1 cellular context compared by ENCODE assay signal in genomic region chr9:6910032-6910431, GRCh38.
TF ChIP-seq lines count a peak whose summit lies in the region.

No MANE protein-coding gene starts in this region.

TF ChIP-seq in WTC11, 78 proteins besides CTCF, POLR2A, EP300 and RAD21 (continued from another document):
- TF ChIP-seq, protein P1, sequence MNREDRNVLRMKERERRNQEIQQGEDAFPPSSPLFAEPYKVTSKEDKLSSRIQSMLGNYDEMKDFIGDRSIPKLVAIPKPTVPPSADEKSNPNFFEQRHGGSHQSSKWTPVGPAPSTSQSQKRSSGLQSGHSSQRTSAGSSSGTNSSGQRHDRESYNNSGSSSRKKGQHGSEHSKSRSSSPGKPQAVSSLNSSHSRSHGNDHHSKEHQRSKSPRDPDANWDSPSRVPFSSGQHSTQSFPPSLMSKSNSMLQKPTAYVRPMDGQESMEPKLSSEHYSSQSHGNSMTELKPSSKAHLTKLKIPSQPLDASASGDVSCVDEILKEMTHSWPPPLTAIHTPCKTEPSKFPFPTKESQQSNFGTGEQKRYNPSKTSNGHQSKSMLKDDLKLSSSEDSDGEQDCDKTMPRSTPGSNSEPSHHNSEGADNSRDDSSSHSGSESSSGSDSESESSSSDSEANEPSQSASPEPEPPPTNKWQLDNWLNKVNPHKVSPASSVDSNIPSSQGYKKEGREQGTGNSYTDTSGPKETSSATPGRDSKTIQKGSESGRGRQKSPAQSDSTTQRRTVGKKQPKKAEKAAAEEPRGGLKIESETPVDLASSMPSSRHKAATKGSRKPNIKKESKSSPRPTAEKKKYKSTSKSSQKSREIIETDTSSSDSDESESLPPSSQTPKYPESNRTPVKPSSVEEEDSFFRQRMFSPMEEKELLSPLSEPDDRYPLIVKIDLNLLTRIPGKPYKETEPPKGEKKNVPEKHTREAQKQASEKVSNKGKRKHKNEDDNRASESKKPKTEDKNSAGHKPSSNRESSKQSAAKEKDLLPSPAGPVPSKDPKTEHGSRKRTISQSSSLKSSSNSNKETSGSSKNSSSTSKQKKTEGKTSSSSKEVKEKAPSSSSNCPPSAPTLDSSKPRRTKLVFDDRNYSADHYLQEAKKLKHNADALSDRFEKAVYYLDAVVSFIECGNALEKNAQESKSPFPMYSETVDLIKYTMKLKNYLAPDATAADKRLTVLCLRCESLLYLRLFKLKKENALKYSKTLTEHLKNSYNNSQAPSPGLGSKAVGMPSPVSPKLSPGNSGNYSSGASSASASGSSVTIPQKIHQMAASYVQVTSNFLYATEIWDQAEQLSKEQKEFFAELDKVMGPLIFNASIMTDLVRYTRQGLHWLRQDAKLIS (CRISPR knock-in tag; IDR thresholded peaks at IDR 0.05; ENCODE audit: borderline replicate concordance) = no peak
- TF ChIP-seq NR1H2 (CRISPR knock-in tag; IDR thresholded peaks at IDR 0.05) = no peak
- TF ChIP-seq, protein P2, sequence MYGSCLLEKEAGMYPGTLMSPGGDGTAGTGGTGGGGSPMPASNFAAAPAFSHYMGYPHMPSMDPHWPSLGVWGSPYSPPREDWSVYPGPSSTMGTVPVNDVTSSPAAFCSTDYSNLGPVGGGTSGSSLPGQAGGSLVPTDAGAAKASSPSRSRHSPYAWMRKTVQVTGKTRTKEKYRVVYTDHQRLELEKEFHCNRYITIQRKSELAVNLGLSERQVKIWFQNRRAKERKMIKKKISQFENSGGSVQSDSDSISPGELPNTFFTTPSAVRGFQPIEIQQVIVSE (CRISPR knock-in tag; IDR thresholded peaks at IDR 0.05; ENCODE audit: borderline replicate concordance) = no peak
